Comparison of ENCODE assay signal across 18 cellular contexts in genomic region chr5:108634251-108634950, GRCh38.
A peak's percentile ranks its signal among the peaks of the same experiment; 100 is the strongest.
DNase-seq lines count a peak whose midpoint lies in the region; ATAC-seq, FAIRE-seq and TF ChIP-seq lines count a peak whose summit lies in the region.
"Had no signal": no experiment of that assay in that cellular context is flagged by ENCODE, and none has a peak within 500 bp of the region (broad histone marks: within the 10 kb centered on the region; RNA-seq: fewer than 3 reads in every experiment).

No MANE protein-coding gene starts in this region.

- no peak overlapping the region for H2AFZ ChIP-seq in astrocyte (ENCODE audit: low read depth, low read length)

- no peak for TF ChIP-seq CTCF in astrocyte (IDR thresholded peaks at IDR 0.05; ENCODE audit: insufficient read depth, low read depth, low read length)

- H3K36me3 ChIP-seq in astrocyte (ENCODE audit: insufficient read depth, low read length) (no peaks in the 10 kb centered on the region), small intestine (ENCODE audit: control insufficient read depth in 2 of 2, insufficient read depth in 2 of 2, low read length in 2 of 2) (no peaks in the 10 kb centered on the region)
- H3K36me3 ChIP-seq: esophagus squamous epithelium had no signal

- peak; percentile 33 for ATAC-seq in GM18499 (IDR thresholded peaks at IDR 0.05; ENCODE audit: insufficient read depth, unreplicated experiment)
- peak; percentile 19 for ATAC-seq in GM21381 (IDR thresholded peaks at IDR 0.05; ENCODE audit: unreplicated experiment)
- ATAC-seq in HG02885 (IDR thresholded peaks at IDR 0.05; ENCODE audit: poor library complexity, unreplicated experiment), result peak; percentile 56
- ATAC-seq in HG03045 (IDR thresholded peaks at IDR 0.05; ENCODE audit: unreplicated experiment), result no peak

- H3K4me3 Mint-ChIP-seq in astrocyte (ENCODE audit: unreplicated experiment), result no peak overlapping the region
- H3K4me3 Mint-ChIP-seq in activated CD4-positive, alpha-beta memory T cell treated with anti-CD3 and anti-CD28 coated beads, Interleukin-2, amount 10 ng/mL, durations not matched to agents 7 days and 5 days, result no peak overlapping the region
- H3K4me3 Mint-ChIP-seq in activated naive CD8-positive, alpha-beta T cell treated with anti-CD3 and anti-CD28 coated beads for 36 hours, result no peak overlapping the region
- H3K4me3 Mint-ChIP-seq: activated naive CD4-positive, alpha-beta T cell treated with anti-CD3 and anti-CD28 coated beads, Interleukin-2, amount 50 U/mL, for 24 hours; memory B cell had no signal

- FAIRE-seq in astrocyte (lab: Jason Lieb, UNC) (peak; percentile 54), small intestine (lab: Jason Lieb, UNC) (no peak)
- FAIRE-seq: H54, HTR-8/SVneo had no signal

- DNase-seq in astrocyte (ENCODE audit: low read depth), result peak; percentile 25
- no peak for DNase-seq in activated CD4-positive, alpha-beta memory T cell treated with anti-CD3 and anti-CD28 coated beads, Interleukin-2, amount 10 ng/mL, durations not matched to agents 7 days and 5 days
- DNase-seq in small intestine, result no peak
- no peak for DNase-seq in activated naive CD8-positive, alpha-beta T cell treated with anti-CD3 and anti-CD28 coated beads for 36 hours
- DNase-seq: esophagus squamous epithelium; NCI-H1105; NCI-H510A; RPMI8226; stimulated activated CD4-positive, alpha-beta T cell treated with anti-CD3 and anti-CD28 coated beads, Interleukin-15, amount 100 ng/mL, for 24 hours; T1000 had no signal

- H3K9me3 ChIP-seq in astrocyte (ENCODE audit: insufficient read depth, low read depth, low read length), result no peaks in the 10 kb centered on the region
- no peaks in the 10 kb centered on the region for H3K9me3 ChIP-seq in small intestine (ENCODE audit: control insufficient read depth, low read depth)
- H3K9me3 ChIP-seq: esophagus squamous epithelium had no signal

- CTCF ChIA-PET in activated CD4-positive, alpha-beta memory T cell treated with anti-CD3 and anti-CD28 coated beads, Interleukin-2, amount 10 ng/mL, durations not matched to agents 7 days and 5 days (lab: Charles Lee), result no interaction called here

- H3K4me1 Mint-ChIP-seq in astrocyte (ENCODE audit: low read depth, unreplicated experiment), result no peaks in the 10 kb centered on the region
- H3K4me1 Mint-ChIP-seq in activated CD4-positive, alpha-beta memory T cell treated with anti-CD3 and anti-CD28 coated beads, Interleukin-2, amount 10 ng/mL, durations not matched to agents 7 days and 5 days, result no peaks in the 10 kb centered on the region
- H3K4me1 Mint-ChIP-seq in activated naive CD8-positive, alpha-beta T cell treated with anti-CD3 and anti-CD28 coated beads for 36 hours, result peaks cover 4% of the 10 kb centered on the region
- H3K4me1 Mint-ChIP-seq: activated naive CD4-positive, alpha-beta T cell treated with anti-CD3 and anti-CD28 coated beads, Interleukin-2, amount 50 U/mL, for 24 hours; memory B cell had no signal

- H3K4me3 ChIP-seq in astrocyte (ENCODE audit: insufficient read depth, low read depth, low read length) (no peak overlapping the region), small intestine (ENCODE audit: low read depth in 1 of 2, low read length in 2 of 2) (no peak overlapping the region)
- H3K4me3 ChIP-seq: esophagus squamous epithelium had no signal

- no peaks in the 10 kb centered on the region for H3K27me3 ChIP-seq in astrocyte (ENCODE audit: insufficient read depth, low read length)
- no peaks in the 10 kb centered on the region for H3K27me3 ChIP-seq in small intestine (ENCODE audit: control insufficient read depth in 2 of 2, insufficient read depth in 2 of 2, low read length in 2 of 2)
- H3K27me3 ChIP-seq: esophagus squamous epithelium had no signal

- H3K4me1 ChIP-seq in astrocyte (ENCODE audit: insufficient read depth, low read length) (no peaks in the 10 kb centered on the region), small intestine (ENCODE audit: control insufficient read depth in 2 of 2, insufficient read depth in 1 of 2, low read depth in 1 of 2, low read length in 1 of 2) (no peaks in the 10 kb centered on the region)
- H3K4me1 ChIP-seq: esophagus squamous epithelium had no signal

- no peak overlapping the region for H3K9ac ChIP-seq in astrocyte (ENCODE audit: low read length)

- H3K36me3 Mint-ChIP-seq in astrocyte (ENCODE audit: low read depth, unreplicated experiment), result no peaks in the 10 kb centered on the region
- no peaks in the 10 kb centered on the region for H3K36me3 Mint-ChIP-seq in activated CD4-positive, alpha-beta memory T cell treated with anti-CD3 and anti-CD28 coated beads, Interleukin-2, amount 10 ng/mL, durations not matched to agents 7 days and 5 days (ENCODE audit: low read depth)
- no peaks in the 10 kb centered on the region for H3K36me3 Mint-ChIP-seq in activated naive CD8-positive, alpha-beta T cell treated with anti-CD3 and anti-CD28 coated beads for 36 hours
- H3K36me3 Mint-ChIP-seq: activated naive CD4-positive, alpha-beta T cell treated with anti-CD3 and anti-CD28 coated beads, Interleukin-2, amount 50 U/mL, for 24 hours; memory B cell had no signal

- H3K4me2 ChIP-seq in astrocyte (ENCODE audit: low read length), result no peak overlapping the region

- no peaks in the 10 kb centered on the region for H3K79me2 ChIP-seq in astrocyte (ENCODE audit: insufficient read depth, low read length)

- H4K20me1 ChIP-seq in astrocyte (ENCODE audit: insufficient read depth, low read length), result no peaks in the 10 kb centered on the region

- WGBS in small intestine, 3 donors, result 62 to 82% (median 79%) methylated on average over 1 of the region's 1 CpG

- no peaks in the 10 kb centered on the region for H3K9me3 Mint-ChIP-seq in astrocyte (ENCODE audit: unreplicated experiment)
- no peaks in the 10 kb centered on the region for H3K9me3 Mint-ChIP-seq in activated CD4-positive, alpha-beta memory T cell treated with anti-CD3 and anti-CD28 coated beads, Interleukin-2, amount 10 ng/mL, durations not matched to agents 7 days and 5 days
- H3K9me3 Mint-ChIP-seq in activated naive CD8-positive, alpha-beta T cell treated with anti-CD3 and anti-CD28 coated beads for 36 hours, result no peaks in the 10 kb centered on the region
- H3K9me3 Mint-ChIP-seq: activated naive CD4-positive, alpha-beta T cell treated with anti-CD3 and anti-CD28 coated beads, Interleukin-2, amount 50 U/mL, for 24 hours; memory B cell had no signal

- H3K27me3 Mint-ChIP-seq in astrocyte (ENCODE audit: low read depth, unreplicated experiment), result no peaks in the 10 kb centered on the region
- peaks cover 4% of the 10 kb centered on the region for H3K27me3 Mint-ChIP-seq in activated CD4-positive, alpha-beta memory T cell treated with anti-CD3 and anti-CD28 coated beads, Interleukin-2, amount 10 ng/mL, durations not matched to agents 7 days and 5 days
- peaks cover 7% of the 10 kb centered on the region for H3K27me3 Mint-ChIP-seq in activated naive CD8-positive, alpha-beta T cell treated with anti-CD3 and anti-CD28 coated beads for 36 hours
- H3K27me3 Mint-ChIP-seq: memory B cell had no signal

- POLR2A ChIA-PET in activated CD4-positive, alpha-beta memory T cell treated with anti-CD3 and anti-CD28 coated beads, Interleukin-2, amount 10 ng/mL, durations not matched to agents 7 days and 5 days (lab: Charles Lee), result no interaction called here

- no peak overlapping the region for H3K27ac ChIP-seq in astrocyte (ENCODE audit: low read depth, low read length)
- H3K27ac ChIP-seq in small intestine (ENCODE audit: low read depth in 1 of 2, low read length in 1 of 2), result no peak overlapping the region
- H3K27ac ChIP-seq: esophagus squamous epithelium had no signal

- H3K27ac Mint-ChIP-seq in astrocyte (ENCODE audit: unreplicated experiment), result no peak overlapping the region
- H3K27ac Mint-ChIP-seq in activated CD4-positive, alpha-beta memory T cell treated with anti-CD3 and anti-CD28 coated beads, Interleukin-2, amount 10 ng/mL, durations not matched to agents 7 days and 5 days, result no peak overlapping the region
- no peak overlapping the region for H3K27ac Mint-ChIP-seq in activated naive CD8-positive, alpha-beta T cell treated with anti-CD3 and anti-CD28 coated beads for 36 hours
- H3K27ac Mint-ChIP-seq: activated naive CD4-positive, alpha-beta T cell treated with anti-CD3 and anti-CD28 coated beads, Interleukin-2, amount 50 U/mL, for 24 hours; memory B cell had no signal
